Comparison of ENCODE assay signal across 9 cellular contexts in genomic region chr4:82786004-82786400, GRCh38. TPM values are rescaled to one million over a fixed set of nuclear protein-coding genes. Genes with fewer than 3 reads are reported as not detected.
DNase-seq lines count a peak whose midpoint lies in the region; ATAC-seq and TF ChIP-seq lines count a peak whose summit lies in the region.
"Had no signal": no experiment of that assay in that cellular context is flagged by ENCODE, and none has a peak within 500 bp of the region (broad histone marks: within the 10 kb centered on the region; RNA-seq: fewer than 3 reads in every experiment).

No MANE protein-coding gene starts in this region.

- H4K91ac ChIP-seq in IMR-90 (ENCODE audit: insufficient read depth, low read depth, low read length), result no peak overlapping the region

- no peak overlapping the region for H2BK20ac ChIP-seq in IMR-90 (ENCODE audit: low read depth, low read length)

- peaks cover 11% of the 10 kb centered on the region for H3K4me1 ChIP-seq in IMR-90 (ENCODE audit: control insufficient read depth, insufficient read depth, low read length)
- peaks cover 50% of the 10 kb centered on the region for H3K4me1 ChIP-seq in SJCRH30
- peaks cover 9 to 78% (median 60%) of the 10 kb centered on the region in 4 donors for H3K4me1 ChIP-seq in esophagus muscularis mucosa
- H3K4me1 ChIP-seq in heart right ventricle, result peaks cover 0 to 68% (median 21%) of the 10 kb centered on the region in 9 donors
- H3K4me1 ChIP-seq in upper lobe of right lung, result no peaks in the 10 kb centered on the region

- no peak overlapping the region for H3K9ac ChIP-seq in IMR-90 (ENCODE audit: low read depth, low read length)

- H3K79me1 ChIP-seq in IMR-90 (ENCODE audit: low read depth in 1 of 2, low read length in 2 of 2), result peaks cover 34 to 35% of the 10 kb centered on the region in 2 experiments

- H4K20me1 ChIP-seq in IMR-90 (ENCODE audit: insufficient read depth, low read length), result peaks cover 13% of the 10 kb centered on the region

- H3K4me3 ChIP-seq in IMR-90 (ENCODE audit: insufficient read depth, low read depth, low read length), result no peak overlapping the region
- H3K4me3 ChIP-seq in SJCRH30, result peak overlapping the region; percentile 34
- H3K4me3 ChIP-seq in esophagus muscularis mucosa, result no peak overlapping the region
- no peak overlapping the region for H3K4me3 ChIP-seq in heart right ventricle
- no peak overlapping the region for H3K4me3 ChIP-seq in upper lobe of right lung

- no peak overlapping the region for H3K4ac ChIP-seq in IMR-90 (ENCODE audit: low read depth, low read length)

- H2BK15ac ChIP-seq in IMR-90 (ENCODE audit: low read depth, low read length), result no peak overlapping the region

- intact Hi-C loops in IMR-90 (cut with micrococcal nuclease), result no loop called here
- intact Hi-C loops in esophagus muscularis mucosa (cut with DNase I), result no loop called here
- intact Hi-C loops in heart right ventricle (cut with DNase I), result no loop called here
- intact Hi-C loops in upper lobe of right lung (cut with DNase I), result no loop called here

- in situ Hi-C loops in IMR-90 (cut with MboI; ENCODE audit: low sequenced_read_pairs), result no loop called here

- no peak overlapping the region for H3K23ac ChIP-seq in IMR-90 (ENCODE audit: low read depth, low read length)

- TF ChIP-seq EP300 in esophagus muscularis mucosa (IDR thresholded peaks at IDR 0.05), result no peak

- H2AK9ac ChIP-seq in IMR-90 (replicated peaks; ENCODE audit: low read depth, low read length, poor library complexity), result no peak overlapping the region

- H2BK5ac ChIP-seq in IMR-90 (ENCODE audit: low read depth, low read length, poor library complexity, severe bottlenecking), result no peak overlapping the region

- BruUV-seq in IMR-90 (replicated peaks; lab: Mats Ljungman, UMichigan), result no TSS peak

- WGBS in IMR-90 (ENCODE audit: extremely low coverage in 2 of 2, insufficient read length in 1 of 2), 2 experiments, result no CpG with 5 or more reads among the region's 2 CpGs
- WGBS in esophagus muscularis mucosa, result 32% methylated on average over 2 of the region's 2 CpGs
- WGBS in heart right ventricle, 2 donors, result 68 to 80% methylated on average over 2 of the region's 2 CpGs

- no peaks in the 10 kb centered on the region for H3K36me3 ChIP-seq in IMR-90 (ENCODE audit: control insufficient read depth, insufficient read depth, low read length)
- no peaks in the 10 kb centered on the region for H3K36me3 ChIP-seq in SJCRH30
- no peaks in the 10 kb centered on the region for H3K36me3 ChIP-seq in esophagus muscularis mucosa
- H3K36me3 ChIP-seq in heart right ventricle, result no peaks in the 10 kb centered on the region
- no peaks in the 10 kb centered on the region for H3K36me3 ChIP-seq in upper lobe of right lung

- POLR2A ChIA-PET in IMR-90 (lab: Charles Lee; ENCODE audit: unreplicated experiment), result interaction anchor here (0.6 kb wide), 1 partner anchor 446 kb away, joined by 3 read pairs; no protein-coding TSS in a partner anchor

- CTCF ChIA-PET in IMR-90 (lab: Yijun Ruan, JAX), result interaction anchor here (0.6 to 0.7 kb wide), 2 partner anchors 135 to 1391 kb away, joined by 4 to 7 read pairs; no protein-coding TSS in a partner anchor

- no peak overlapping the region for H4K8ac ChIP-seq in IMR-90 (ENCODE audit: low read depth in 2 of 2, low read length in 2 of 2)

- no peak overlapping the region for H2AFZ ChIP-seq in IMR-90 (replicated peaks; ENCODE audit: low read length, poor library complexity)

- H2AK5ac ChIP-seq in IMR-90 (ENCODE audit: low read depth, low read length), result no peak overlapping the region

- H3K14ac ChIP-seq in IMR-90 (replicated peaks; ENCODE audit: low read depth, low read length), result no peak overlapping the region; the same call in 1 of the 2 replicates

- H3K9me3 ChIP-seq in IMR-90 (ENCODE audit: control insufficient read depth, insufficient read depth, low read length) (no peaks in the 10 kb centered on the region), SJCRH30 (replicated peaks) (no peaks in the 10 kb centered on the region), esophagus muscularis mucosa (no peaks in the 10 kb centered on the region), heart right ventricle (no peaks in the 10 kb centered on the region), upper lobe of right lung (no peaks in the 10 kb centered on the region)

- no peak for TF ChIP-seq CTCF in IMR-90 (conservative IDR thresholded peaks at IDR 0.05; ENCODE audit: low read depth, low read length)
- no peak for TF ChIP-seq CTCF in esophagus muscularis mucosa (IDR thresholded peaks at IDR 0.05)
- no peak for TF ChIP-seq CTCF in heart right ventricle (IDR thresholded peaks at IDR 0.05)
- no peak for TF ChIP-seq CTCF in upper lobe of right lung (IDR thresholded peaks at IDR 0.05)

- no peak overlapping the region for H2BK120ac ChIP-seq in IMR-90 (ENCODE audit: low read depth, low read length)

- ATAC-seq in IMR-90 (ENCODE audit: low read depth) (no peak), heart right ventricle (no peak), upper lobe of right lung (no peak)
- ATAC-seq: naive thymus-derived CD8-positive, alpha-beta T cell had no signal

- no peak overlapping the region for H3K27ac ChIP-seq in IMR-90 (ENCODE audit: insufficient read depth, low read length)
- H3K27ac ChIP-seq in SJCRH30, result peak overlapping the region; percentile 95
- peak overlapping the region; percentile 53 for H3K27ac ChIP-seq in epithelial cell of prostate
- peak overlapping the region; percentile 54 for H3K27ac ChIP-seq in substantia nigra (ENCODE audit: low read depth, low read length, poor library complexity, severe bottlenecking)
- H3K27ac ChIP-seq in esophagus muscularis mucosa (replicated peaks in 1 of 4), result peak overlapping the region in 1 of 4 donors; percentile 47
- no peak overlapping the region for H3K27ac ChIP-seq in heart right ventricle
- H3K27ac ChIP-seq in upper lobe of right lung, result no peak overlapping the region

- no peak overlapping the region for H3K56ac ChIP-seq in IMR-90 (ENCODE audit: extremely low read depth, insufficient read depth, low read length)

- H3K18ac ChIP-seq in IMR-90 (ENCODE audit: low read depth, low read length), result no peak overlapping the region

- no peak for TF ChIP-seq RAD21 in IMR-90 (IDR thresholded peaks at IDR 0.05; ENCODE audit: low read length)

- DNase-seq in IMR-90, result no peak
- peak; percentile 79 to 93 for DNase-seq in SJCRH30
- no peak for DNase-seq in epithelial cell of prostate (ENCODE audit: low read depth, low spot score)
- no peak for DNase-seq in substantia nigra (lab: John Stamatoyannopoulos, UW)
- no peak for DNase-seq in esophagus muscularis mucosa (ENCODE audit: extremely low spot score)
- no peak for DNase-seq in heart right ventricle
- no peak for DNase-seq in upper lobe of right lung
- DNase-seq: activated naive CD8-positive, alpha-beta T cell treated with anti-CD3 and anti-CD28 coated beads, Interleukin-2, amount 10 ng/mL, durations not matched to agents 7 days and 5 days; naive thymus-derived CD8-positive, alpha-beta T cell had no signal

- TF ChIP-seq POLR2A in IMR-90 (IDR thresholded peaks at IDR 0.05; ENCODE audit: low read depth, low read length) (no peak), esophagus muscularis mucosa (IDR thresholded peaks at IDR 0.05; ENCODE audit: low read depth) (no peak)

- dilution Hi-C loops in IMR-90 (cut with HindIII; ENCODE audit: low sequenced_read_pairs, unreplicated experiment), result no loop called here

- H3K9me1 ChIP-seq in IMR-90 (ENCODE audit: insufficient read depth, low read length), result peaks cover 4% of the 10 kb centered on the region

- peak overlapping the region; percentile 64; the same call in 1 of the 2 replicates for H3K4me2 ChIP-seq in IMR-90 (ENCODE audit: low read depth, low read length)

- no peak overlapping the region; the same call in 1 of the 2 replicates for H4K5ac ChIP-seq in IMR-90 (ENCODE audit: low read depth, low read length)

- H3K27me3 ChIP-seq in IMR-90 (ENCODE audit: control insufficient read depth, insufficient read depth, low read length) (no peaks in the 10 kb centered on the region), SJCRH30 (no peaks in the 10 kb centered on the region), esophagus muscularis mucosa (no peaks in the 10 kb centered on the region), heart right ventricle (no peaks in the 10 kb centered on the region), upper lobe of right lung (no peaks in the 10 kb centered on the region)

TF ChIP-seq in IMR-90, 13 proteins besides CTCF, POLR2A, EP300 and RAD21:
- TF ChIP-seq BHLHE40 (IDR thresholded peaks at IDR 0.05; ENCODE audit: low read depth, low read length) (no peak), MAFK (IDR thresholded peaks at IDR 0.05; ENCODE audit: low read depth, low read length) (no peak), MAZ (IDR thresholded peaks at IDR 0.05; ENCODE audit: borderline replicate concordance, low read depth, low read length) (no peak), RFX5 (IDR thresholded peaks at IDR 0.05; ENCODE audit: low read depth, low read length) (no peak), FOS (IDR thresholded peaks at IDR 0.05; ENCODE audit: low read depth, low read length) (no peak)

RNA-seq across cellular contexts. Expression of gene SCD5, which starts 12.6 kb away (rescaled TPM):
- total RNA-seq in IMR-90 (2012; rRNA removed) (12.4 and 17.2 TPM in 2 replicates), esophagus muscularis mucosa (10 to 100 TPM; 17.6 to 28.4 (median 22.9) TPM), heart right ventricle (1 to 10 TPM; 1.7 to 5.0 (median 3.0) TPM), upper lobe of right lung (20.6 TPM)
- polyA plus RNA-seq in IMR-90 (2012; rRNA removed) (13.5 and 13.9 TPM in 2 replicates), heart right ventricle (1 to 10 TPM; 3.8 to 6.7 TPM)
- 12.1 and 13.8 TPM in 2 replicates for polyA plus RNA-seq in IMR-90 (2012; cell fraction: cytosol; rRNA removed)
- polyA plus RNA-seq in IMR-90 (2012; cell fraction: nucleus; rRNA removed; ENCODE audit: low replicate concordance), result 3.8 and 4.5 TPM in 2 replicates
- total RNA-seq in SJCRH30 (2014; rRNA removed; shearing (Covaris generic)), result 78.1 and 86.0 TPM in 2 replicates

Comparison
In these comparisons a context has a peak if more than half of its experiments do, and no peak if none do; other contexts are left out.
1. DNase-seq: peak in SJCRH30 (2 of 2); none in IMR-90 (single experiment), epithelial cell of prostate (single experiment), substantia nigra (0 of 49), esophagus muscularis mucosa (single experiment), heart right ventricle (0 of 2) and upper lobe of right lung (single experiment).
2. H3K27ac ChIP-seq: peak in SJCRH30 (single experiment), epithelial cell of prostate (single experiment) and substantia nigra (single experiment); none in IMR-90 (single experiment), heart right ventricle (0 of 10) and upper lobe of right lung (single experiment).